1 cellular context compared by ENCODE assay signal in the genomic region with DNA sequence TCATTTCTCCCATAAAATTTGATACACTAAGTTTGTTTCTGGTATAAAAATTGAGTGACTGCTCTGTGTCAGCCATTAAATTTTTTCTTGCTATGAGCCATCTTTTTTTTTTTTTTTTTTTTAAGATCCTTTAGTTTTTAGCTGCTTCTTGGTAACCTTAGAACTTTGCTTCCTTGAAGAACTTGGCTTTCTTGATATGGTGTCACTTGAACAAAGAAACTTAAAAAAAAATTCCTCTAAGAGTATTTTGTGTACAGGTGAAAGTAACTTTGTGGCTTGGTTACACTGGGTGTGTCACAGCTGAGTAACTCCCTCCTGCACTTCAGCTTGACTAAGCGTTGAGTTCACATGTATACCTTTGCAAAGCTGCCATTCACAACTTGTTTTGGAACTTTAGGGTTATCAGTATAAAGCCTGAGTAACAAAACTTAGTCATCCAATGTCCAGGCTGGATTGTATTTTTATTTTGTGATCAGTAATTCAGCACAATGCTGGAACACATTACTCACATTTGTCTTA.
TF ChIP-seq lines count a peak whose summit lies in the region.

No MANE protein-coding gene starts in this region.

TF ChIP-seq in K562, 482 proteins besides CTCF, POLR2A, EP300 and RAD21 (continued from another document and continues in another):
- TF ChIP-seq, protein P1, sequence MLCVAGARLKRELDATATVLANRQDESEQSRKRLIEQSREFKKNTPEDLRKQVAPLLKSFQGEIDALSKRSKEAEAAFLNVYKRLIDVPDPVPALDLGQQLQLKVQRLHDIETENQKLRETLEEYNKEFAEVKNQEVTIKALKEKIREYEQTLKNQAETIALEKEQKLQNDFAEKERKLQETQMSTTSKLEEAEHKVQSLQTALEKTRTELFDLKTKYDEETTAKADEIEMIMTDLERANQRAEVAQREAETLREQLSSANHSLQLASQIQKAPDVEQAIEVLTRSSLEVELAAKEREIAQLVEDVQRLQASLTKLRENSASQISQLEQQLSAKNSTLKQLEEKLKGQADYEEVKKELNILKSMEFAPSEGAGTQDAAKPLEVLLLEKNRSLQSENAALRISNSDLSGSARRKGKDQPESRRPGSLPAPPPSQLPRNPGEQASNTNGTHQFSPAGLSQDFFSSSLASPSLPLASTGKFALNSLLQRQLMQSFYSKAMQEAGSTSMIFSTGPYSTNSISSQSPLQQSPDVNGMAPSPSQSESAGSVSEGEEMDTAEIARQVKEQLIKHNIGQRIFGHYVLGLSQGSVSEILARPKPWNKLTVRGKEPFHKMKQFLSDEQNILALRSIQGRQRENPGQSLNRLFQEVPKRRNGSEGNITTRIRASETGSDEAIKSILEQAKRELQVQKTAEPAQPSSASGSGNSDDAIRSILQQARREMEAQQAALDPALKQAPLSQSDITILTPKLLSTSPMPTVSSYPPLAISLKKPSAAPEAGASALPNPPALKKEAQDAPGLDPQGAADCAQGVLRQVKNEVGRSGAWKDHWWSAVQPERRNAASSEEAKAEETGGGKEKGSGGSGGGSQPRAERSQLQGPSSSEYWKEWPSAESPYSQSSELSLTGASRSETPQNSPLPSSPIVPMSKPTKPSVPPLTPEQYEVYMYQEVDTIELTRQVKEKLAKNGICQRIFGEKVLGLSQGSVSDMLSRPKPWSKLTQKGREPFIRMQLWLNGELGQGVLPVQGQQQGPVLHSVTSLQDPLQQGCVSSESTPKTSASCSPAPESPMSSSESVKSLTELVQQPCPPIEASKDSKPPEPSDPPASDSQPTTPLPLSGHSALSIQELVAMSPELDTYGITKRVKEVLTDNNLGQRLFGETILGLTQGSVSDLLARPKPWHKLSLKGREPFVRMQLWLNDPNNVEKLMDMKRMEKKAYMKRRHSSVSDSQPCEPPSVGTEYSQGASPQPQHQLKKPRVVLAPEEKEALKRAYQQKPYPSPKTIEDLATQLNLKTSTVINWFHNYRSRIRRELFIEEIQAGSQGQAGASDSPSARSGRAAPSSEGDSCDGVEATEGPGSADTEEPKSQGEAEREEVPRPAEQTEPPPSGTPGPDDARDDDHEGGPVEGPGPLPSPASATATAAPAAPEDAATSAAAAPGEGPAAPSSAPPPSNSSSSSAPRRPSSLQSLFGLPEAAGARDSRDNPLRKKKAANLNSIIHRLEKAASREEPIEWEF (CRISPR knock-in tag; IDR thresholded peaks at IDR 0.05): peak; percentile 66; the same call in 1 of the 2 replicates
- TF ChIP-seq ZEB2 (IDR thresholded peaks at IDR 0.05) (peak; percentile 58), HNRNPK (IDR thresholded peaks at IDR 0.05; ENCODE audit: low read depth, low read length, poor library complexity, severe bottlenecking) (no peak), ZNF23 (CRISPR knock-in tag; IDR thresholded peaks at IDR 0.05) (no peak), HCFC1 (IDR thresholded peaks at IDR 0.05; ENCODE audit: low read depth, low read length) (no peak), PHF20 (IDR thresholded peaks at IDR 0.05; ENCODE audit: partially characterized antibody) (no peak), FOXP1 (CRISPR knock-in tag; IDR thresholded peaks at IDR 0.05) (no peak), PTRF (tag; IDR thresholded peaks at IDR 0.05) (no peak), MTA3 (IDR thresholded peaks at IDR 0.05; ENCODE audit: borderline replicate concordance) (peak; percentile 28; the same call in 1 of the 2 replicates), MBD2 (IDR thresholded peaks at IDR 0.05; ENCODE audit: borderline replicate concordance, low read depth) (no peak), ZKSCAN3 (CRISPR knock-in tag; IDR thresholded peaks at IDR 0.05) (no peak), ETV1 (tag; conservative IDR thresholded peaks at IDR 0.05; ENCODE audit: low read depth) (no peak), DACH1 (IDR thresholded peaks at IDR 0.05; ENCODE audit: partially characterized antibody) (no peak), FOXK2 (conservative IDR thresholded peaks at IDR 0.05 in 1 of 2, IDR thresholded peaks at IDR 0.05 in 1 of 2; ENCODE audit: low read depth in 2 of 2) (peak; percentile 53 to 60; a peak in 3 of 4 replicates), PTTG1 (tag; IDR thresholded peaks at IDR 0.05; ENCODE audit: low read depth) (no peak), PRPF4 (IDR thresholded peaks at IDR 0.05; ENCODE audit: insufficient read depth, low read depth, low read length, poor library complexity, severe bottlenecking) (no peak), RAD51 (IDR thresholded peaks at IDR 0.05; ENCODE audit: borderline replicate concordance, low read depth) (no peak), SMARCA5 (IDR thresholded peaks at IDR 0.05) (no peak), ZNF121 (CRISPR knock-in tag; conservative IDR thresholded peaks at IDR 0.05) (no peak), KDM1A (IDR thresholded peaks at IDR 0.05) (peak in 1 of 2 experiments; percentile 65; a peak in 2 of 4 replicates), RBFOX2 (IDR thresholded peaks at IDR 0.05; ENCODE audit: low read depth, low read length) (no peak), PHB (CRISPR knock-in tag; IDR thresholded peaks at IDR 0.05) (no peak), ADNP (tag; IDR thresholded peaks at IDR 0.05) (no peak), ZNF165 (CRISPR knock-in tag; IDR thresholded peaks at IDR 0.05; ENCODE audit: borderline replicate concordance) (no peak), TCF7 (IDR thresholded peaks at IDR 0.05; ENCODE audit: borderline replicate concordance) (no peak), SNRNP70 (optimal IDR thresholded peaks at IDR 0.05; ENCODE audit: low read depth, low read length) (no peak), ZNF764 (CRISPR knock-in tag; IDR thresholded peaks at IDR 0.05; ENCODE audit: low read depth) (no peak), BACH1 (tag; IDR thresholded peaks at IDR 0.05) (no peak), SMAD4 (CRISPR knock-in tag; conservative IDR thresholded peaks at IDR 0.05) (0 out of 2 replicates have a peak, but pooled peaks have one; percentile 29), ZFX (CRISPR knock-in tag; IDR thresholded peaks at IDR 0.05) (no peak)
- TF ChIP-seq, protein P2, sequence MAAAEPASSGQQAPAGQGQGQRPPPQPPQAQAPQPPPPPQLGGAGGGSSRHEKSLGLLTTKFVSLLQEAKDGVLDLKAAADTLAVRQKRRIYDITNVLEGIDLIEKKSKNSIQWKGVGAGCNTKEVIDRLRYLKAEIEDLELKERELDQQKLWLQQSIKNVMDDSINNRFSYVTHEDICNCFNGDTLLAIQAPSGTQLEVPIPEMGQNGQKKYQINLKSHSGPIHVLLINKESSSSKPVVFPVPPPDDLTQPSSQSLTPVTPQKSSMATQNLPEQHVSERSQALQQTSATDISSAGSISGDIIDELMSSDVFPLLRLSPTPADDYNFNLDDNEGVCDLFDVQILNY (CRISPR knock-in tag; IDR thresholded peaks at IDR 0.05): no peak
- TF ChIP-seq, protein P3, sequence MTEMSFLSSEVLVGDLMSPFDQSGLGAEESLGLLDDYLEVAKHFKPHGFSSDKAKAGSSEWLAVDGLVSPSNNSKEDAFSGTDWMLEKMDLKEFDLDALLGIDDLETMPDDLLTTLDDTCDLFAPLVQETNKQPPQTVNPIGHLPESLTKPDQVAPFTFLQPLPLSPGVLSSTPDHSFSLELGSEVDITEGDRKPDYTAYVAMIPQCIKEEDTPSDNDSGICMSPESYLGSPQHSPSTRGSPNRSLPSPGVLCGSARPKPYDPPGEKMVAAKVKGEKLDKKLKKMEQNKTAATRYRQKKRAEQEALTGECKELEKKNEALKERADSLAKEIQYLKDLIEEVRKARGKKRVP (CRISPR knock-in tag; IDR thresholded peaks at IDR 0.05): no peak
- TF ChIP-seq, protein P4, sequence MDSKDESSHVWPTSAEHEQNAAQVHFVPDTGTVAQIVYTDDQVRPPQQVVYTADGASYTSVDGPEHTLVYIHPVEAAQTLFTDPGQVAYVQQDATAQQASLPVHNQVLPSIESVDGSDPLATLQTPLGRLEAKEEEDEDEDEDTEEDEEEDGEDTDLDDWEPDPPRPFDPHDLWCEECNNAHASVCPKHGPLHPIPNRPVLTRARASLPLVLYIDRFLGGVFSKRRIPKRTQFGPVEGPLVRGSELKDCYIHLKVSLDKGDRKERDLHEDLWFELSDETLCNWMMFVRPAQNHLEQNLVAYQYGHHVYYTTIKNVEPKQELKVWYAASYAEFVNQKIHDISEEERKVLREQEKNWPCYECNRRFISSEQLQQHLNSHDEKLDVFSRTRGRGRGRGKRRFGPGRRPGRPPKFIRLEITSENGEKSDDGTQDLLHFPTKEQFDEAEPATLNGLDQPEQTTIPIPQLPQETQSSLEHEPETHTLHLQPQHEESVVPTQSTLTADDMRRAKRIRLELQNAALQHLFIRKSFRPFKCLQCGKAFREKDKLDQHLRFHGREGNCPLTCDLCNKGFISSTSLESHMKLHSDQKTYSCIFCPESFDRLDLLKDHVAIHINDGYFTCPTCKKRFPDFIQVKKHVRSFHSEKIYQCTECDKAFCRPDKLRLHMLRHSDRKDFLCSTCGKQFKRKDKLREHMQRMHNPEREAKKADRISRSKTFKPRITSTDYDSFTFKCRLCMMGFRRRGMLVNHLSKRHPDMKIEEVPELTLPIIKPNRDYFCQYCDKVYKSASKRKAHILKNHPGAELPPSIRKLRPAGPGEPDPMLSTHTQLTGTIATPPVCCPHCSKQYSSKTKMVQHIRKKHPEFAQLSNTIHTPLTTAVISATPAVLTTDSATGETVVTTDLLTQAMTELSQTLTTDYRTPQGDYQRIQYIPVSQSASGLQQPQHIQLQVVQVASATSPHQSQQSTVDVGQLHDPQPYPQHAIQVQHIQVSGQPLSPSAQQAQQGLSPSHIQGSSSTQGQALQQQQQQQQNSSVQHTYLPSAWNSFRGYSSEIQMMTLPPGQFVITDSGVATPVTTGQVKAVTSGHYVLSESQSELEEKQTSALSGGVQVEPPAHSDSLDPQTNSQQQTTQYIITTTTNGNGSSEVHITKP (IDR thresholded peaks at IDR 0.05; ENCODE audit: partially characterized antibody): no peak
- TF ChIP-seq, protein P5, sequence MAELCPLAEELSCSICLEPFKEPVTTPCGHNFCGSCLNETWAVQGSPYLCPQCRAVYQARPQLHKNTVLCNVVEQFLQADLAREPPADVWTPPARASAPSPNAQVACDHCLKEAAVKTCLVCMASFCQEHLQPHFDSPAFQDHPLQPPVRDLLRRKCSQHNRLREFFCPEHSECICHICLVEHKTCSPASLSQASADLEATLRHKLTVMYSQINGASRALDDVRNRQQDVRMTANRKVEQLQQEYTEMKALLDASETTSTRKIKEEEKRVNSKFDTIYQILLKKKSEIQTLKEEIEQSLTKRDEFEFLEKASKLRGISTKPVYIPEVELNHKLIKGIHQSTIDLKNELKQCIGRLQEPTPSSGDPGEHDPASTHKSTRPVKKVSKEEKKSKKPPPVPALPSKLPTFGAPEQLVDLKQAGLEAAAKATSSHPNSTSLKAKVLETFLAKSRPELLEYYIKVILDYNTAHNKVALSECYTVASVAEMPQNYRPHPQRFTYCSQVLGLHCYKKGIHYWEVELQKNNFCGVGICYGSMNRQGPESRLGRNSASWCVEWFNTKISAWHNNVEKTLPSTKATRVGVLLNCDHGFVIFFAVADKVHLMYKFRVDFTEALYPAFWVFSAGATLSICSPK (IDR thresholded peaks at IDR 0.05; ENCODE audit: borderline replicate concordance): no peak
- TF ChIP-seq, protein P6, sequence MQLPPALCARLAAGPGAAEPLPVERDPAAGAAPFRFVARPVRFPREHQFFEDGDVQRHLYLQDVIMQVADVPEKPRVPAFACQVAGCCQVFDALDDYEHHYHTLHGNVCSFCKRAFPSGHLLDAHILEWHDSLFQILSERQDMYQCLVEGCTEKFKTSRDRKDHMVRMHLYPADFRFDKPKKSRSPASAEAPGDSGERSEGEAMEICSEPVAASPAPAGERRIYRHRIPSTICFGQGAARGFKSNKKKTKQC (CRISPR knock-in tag; IDR thresholded peaks at IDR 0.05): no peak
- TF ChIP-seq, protein P7, sequence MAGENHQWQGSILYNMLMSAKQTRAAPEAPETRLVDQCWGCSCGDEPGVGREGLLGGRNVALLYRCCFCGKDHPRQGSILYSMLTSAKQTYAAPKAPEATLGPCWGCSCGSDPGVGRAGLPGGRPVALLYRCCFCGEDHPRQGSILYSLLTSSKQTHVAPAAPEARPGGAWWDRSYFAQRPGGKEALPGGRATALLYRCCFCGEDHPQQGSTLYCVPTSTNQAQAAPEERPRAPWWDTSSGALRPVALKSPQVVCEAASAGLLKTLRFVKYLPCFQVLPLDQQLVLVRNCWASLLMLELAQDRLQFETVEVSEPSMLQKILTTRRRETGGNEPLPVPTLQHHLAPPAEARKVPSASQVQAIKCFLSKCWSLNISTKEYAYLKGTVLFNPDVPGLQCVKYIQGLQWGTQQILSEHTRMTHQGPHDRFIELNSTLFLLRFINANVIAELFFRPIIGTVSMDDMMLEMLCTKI (IDR thresholded peaks at IDR 0.05; ENCODE audit: partially characterized antibody): no peak
- TF ChIP-seq, protein P8, sequence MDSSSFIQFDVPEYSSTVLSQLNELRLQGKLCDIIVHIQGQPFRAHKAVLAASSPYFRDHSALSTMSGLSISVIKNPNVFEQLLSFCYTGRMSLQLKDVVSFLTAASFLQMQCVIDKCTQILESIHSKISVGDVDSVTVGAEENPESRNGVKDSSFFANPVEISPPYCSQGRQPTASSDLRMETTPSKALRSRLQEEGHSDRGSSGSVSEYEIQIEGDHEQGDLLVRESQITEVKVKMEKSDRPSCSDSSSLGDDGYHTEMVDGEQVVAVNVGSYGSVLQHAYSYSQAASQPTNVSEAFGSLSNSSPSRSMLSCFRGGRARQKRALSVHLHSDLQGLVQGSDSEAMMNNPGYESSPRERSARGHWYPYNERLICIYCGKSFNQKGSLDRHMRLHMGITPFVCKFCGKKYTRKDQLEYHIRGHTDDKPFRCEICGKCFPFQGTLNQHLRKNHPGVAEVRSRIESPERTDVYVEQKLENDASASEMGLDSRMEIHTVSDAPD (CRISPR knock-in tag; IDR thresholded peaks at IDR 0.05): no peak
- TF ChIP-seq, protein P9, sequence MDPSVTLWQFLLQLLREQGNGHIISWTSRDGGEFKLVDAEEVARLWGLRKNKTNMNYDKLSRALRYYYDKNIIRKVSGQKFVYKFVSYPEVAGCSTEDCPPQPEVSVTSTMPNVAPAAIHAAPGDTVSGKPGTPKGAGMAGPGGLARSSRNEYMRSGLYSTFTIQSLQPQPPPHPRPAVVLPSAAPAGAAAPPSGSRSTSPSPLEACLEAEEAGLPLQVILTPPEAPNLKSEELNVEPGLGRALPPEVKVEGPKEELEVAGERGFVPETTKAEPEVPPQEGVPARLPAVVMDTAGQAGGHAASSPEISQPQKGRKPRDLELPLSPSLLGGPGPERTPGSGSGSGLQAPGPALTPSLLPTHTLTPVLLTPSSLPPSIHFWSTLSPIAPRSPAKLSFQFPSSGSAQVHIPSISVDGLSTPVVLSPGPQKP (CRISPR knock-in tag; IDR thresholded peaks at IDR 0.05): no peak
- TF ChIP-seq, protein P10, sequence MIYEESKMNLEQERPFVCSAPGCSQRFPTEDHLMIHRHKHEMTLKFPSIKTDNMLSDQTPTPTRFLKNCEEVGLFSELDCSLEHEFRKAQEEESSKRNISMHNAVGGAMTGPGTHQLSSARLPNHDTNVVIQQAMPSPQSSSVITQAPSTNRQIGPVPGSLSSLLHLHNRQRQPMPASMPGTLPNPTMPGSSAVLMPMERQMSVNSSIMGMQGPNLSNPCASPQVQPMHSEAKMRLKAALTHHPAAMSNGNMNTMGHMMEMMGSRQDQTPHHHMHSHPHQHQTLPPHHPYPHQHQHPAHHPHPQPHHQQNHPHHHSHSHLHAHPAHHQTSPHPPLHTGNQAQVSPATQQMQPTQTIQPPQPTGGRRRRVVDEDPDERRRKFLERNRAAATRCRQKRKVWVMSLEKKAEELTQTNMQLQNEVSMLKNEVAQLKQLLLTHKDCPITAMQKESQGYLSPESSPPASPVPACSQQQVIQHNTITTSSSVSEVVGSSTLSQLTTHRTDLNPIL (CRISPR knock-in tag; IDR thresholded peaks at IDR 0.05): no peak
- TF ChIP-seq, protein P11, sequence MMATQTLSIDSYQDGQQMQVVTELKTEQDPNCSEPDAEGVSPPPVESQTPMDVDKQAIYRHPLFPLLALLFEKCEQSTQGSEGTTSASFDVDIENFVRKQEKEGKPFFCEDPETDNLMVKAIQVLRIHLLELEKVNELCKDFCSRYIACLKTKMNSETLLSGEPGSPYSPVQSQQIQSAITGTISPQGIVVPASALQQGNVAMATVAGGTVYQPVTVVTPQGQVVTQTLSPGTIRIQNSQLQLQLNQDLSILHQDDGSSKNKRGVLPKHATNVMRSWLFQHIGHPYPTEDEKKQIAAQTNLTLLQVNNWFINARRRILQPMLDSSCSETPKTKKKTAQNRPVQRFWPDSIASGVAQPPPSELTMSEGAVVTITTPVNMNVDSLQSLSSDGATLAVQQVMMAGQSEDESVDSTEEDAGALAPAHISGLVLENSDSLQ (IDR thresholded peaks at IDR 0.05): peak; percentile 74
